Comparison of ENCODE assay signal across 1 cellular context in the genomic region with DNA sequence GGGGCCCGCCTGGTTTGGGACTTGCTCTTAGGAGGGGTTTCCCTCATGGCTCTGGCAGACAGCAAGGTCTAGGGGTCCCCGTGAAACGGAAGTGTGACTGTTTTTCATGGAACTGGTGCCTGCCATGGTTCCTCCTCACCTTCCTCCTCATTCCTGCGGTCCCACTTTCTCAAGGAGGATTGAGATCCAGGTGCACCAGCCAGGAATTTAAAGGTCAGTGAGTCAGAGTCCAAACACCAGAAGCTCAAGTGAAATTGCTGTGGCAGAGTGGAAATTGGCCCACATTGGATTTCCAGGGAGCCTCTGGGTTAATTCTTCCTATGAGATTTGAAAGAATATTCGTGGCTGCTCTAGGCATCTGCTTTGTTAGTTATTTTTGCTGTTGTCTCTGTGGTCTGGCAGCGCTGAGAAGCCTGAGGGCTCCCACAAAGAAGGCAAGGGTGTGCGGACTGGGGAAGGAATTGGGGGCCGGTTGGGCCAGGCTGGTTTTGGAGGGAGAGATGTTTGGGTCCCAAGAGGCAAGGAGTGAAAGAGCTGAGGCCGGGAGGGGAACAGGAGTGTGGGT.
TF ChIP-seq lines count a peak whose summit lies in the region.

No MANE protein-coding gene starts in this region.

TF ChIP-seq in HepG2, 621 proteins besides CTCF, POLR2A, EP300 and RAD21 (continued from another document):
- TF ChIP-seq, protein P1, sequence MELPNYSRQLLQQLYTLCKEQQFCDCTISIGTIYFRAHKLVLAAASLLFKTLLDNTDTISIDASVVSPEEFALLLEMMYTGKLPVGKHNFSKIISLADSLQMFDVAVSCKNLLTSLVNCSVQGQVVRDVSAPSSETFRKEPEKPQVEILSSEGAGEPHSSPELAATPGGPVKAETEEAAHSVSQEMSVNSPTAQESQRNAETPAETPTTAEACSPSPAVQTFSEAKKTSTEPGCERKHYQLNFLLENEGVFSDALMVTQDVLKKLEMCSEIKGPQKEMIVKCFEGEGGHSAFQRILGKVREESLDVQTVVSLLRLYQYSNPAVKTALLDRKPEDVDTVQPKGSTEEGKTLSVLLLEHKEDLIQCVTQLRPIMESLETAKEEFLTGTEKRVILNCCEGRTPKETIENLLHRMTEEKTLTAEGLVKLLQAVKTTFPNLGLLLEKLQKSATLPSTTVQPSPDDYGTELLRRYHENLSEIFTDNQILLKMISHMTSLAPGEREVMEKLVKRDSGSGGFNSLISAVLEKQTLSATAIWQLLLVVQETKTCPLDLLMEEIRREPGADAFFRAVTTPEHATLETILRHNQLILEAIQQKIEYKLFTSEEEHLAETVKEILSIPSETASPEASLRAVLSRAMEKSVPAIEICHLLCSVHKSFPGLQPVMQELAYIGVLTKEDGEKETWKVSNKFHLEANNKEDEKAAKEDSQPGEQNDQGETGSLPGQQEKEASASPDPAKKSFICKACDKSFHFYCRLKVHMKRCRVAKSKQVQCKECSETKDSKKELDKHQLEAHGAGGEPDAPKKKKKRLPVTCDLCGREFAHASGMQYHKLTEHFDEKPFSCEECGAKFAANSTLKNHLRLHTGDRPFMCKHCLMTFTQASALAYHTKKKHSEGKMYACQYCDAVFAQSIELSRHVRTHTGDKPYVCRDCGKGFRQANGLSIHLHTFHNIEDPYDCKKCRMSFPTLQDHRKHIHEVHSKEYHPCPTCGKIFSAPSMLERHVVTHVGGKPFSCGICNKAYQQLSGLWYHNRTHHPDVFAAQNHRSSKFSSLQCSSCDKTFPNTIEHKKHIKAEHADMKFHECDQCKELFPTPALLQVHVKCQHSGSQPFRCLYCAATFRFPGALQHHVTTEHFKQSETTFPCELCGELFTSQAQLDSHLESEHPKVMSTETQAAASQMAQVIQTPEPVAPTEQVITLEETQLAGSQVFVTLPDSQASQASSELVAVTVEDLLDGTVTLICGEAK (IDR thresholded peaks at IDR 0.05): no peak
- TF ChIP-seq, protein P1 (CRISPR knock-in tag; IDR thresholded peaks at IDR 0.05): no peak
- TF ChIP-seq SSRP1 (CRISPR knock-in tag; IDR thresholded peaks at IDR 0.05): no peak
- TF ChIP-seq MTA1 (CRISPR knock-in tag; IDR thresholded peaks at IDR 0.05; ENCODE audit: borderline replicate concordance): no peak
- no peak for TF ChIP-seq ZNF138 (CRISPR knock-in tag; IDR thresholded peaks at IDR 0.05; ENCODE audit: low read depth)
- no peak for TF ChIP-seq THAP11 (CRISPR knock-in tag; IDR thresholded peaks at IDR 0.05)
- TF ChIP-seq NFIB (CRISPR knock-in tag; IDR thresholded peaks at IDR 0.05; ENCODE audit: borderline replicate concordance): no peak
- no peak for TF ChIP-seq ZNF253 (CRISPR knock-in tag; IDR thresholded peaks at IDR 0.05; ENCODE audit: borderline replicate concordance)
- TF ChIP-seq PHF21A (CRISPR knock-in tag; IDR thresholded peaks at IDR 0.05): no peak
- TF ChIP-seq, protein P2, sequence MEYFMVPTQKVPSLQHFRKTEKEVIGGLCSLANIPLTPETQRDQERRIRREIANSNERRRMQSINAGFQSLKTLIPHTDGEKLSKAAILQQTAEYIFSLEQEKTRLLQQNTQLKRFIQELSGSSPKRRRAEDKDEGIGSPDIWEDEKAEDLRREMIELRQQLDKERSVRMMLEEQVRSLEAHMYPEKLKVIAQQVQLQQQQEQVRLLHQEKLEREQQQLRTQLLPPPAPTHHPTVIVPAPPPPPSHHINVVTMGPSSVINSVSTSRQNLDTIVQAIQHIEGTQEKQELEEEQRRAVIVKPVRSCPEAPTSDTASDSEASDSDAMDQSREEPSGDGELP (IDR thresholded peaks at IDR 0.05; ENCODE audit: borderline replicate concordance, low read depth): no peak
TF ChIP-seq in HepG2: peak in this region for 0.
